In the genomic region with DNA sequence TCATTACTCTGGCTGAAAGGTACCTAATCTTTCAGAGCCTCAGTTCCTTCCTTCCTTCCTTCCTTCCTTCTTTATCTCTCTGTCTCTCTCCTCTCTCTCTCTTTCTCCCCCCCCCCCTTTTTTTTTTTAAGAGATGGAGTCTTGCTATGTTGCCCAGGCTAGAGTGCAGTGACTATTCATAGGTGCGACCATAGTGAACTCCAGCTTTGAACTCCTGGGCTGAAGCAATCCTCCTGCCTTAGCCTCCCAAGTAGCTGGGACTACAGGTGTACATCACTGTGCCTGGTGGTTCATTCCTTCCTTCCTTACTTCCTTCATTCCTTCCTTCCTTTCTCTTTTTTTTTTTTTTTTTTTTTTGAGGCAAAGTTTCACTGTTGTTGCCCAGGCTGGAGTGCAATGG, we compare ENCODE assay signal across 23 cellular contexts.
"Had no signal": no experiment of that assay in that cellular context is flagged by ENCODE, and none has a peak within 500 bp of the region (broad histone marks: within the 10 kb centered on the region; RNA-seq: fewer than 3 reads in every experiment).

No MANE protein-coding gene starts in this region.

- H3K4me3 Mint-ChIP-seq: dendritic cell treated with granulocyte-macrophage colony-stimulating factor and Interleukin-4, amounts not matched to agents 40 ng/mL and 50 ng/mL, for 4 days; effector memory CD8-positive, alpha-beta T cell; endodermal cell had no signal

- H3K4me3 ChIP-seq: colonic mucosa, esophagus squamous epithelium, gastrocnemius medialis, heart right ventricle, left lung, lower lobe of right lung had no signal

- H3K9me3 ChIP-seq: colonic mucosa, esophagus squamous epithelium, gastrocnemius medialis, heart right ventricle, left lung, lower lobe of right lung had no signal

- H3K4me1 ChIP-seq: colonic mucosa had no signal

- H3K27me3 ChIP-seq: colonic mucosa, esophagus squamous epithelium, gastrocnemius medialis, heart right ventricle, left lung had no signal

- H3K36me3 ChIP-seq: colonic mucosa, esophagus squamous epithelium, gastrocnemius medialis, heart right ventricle, left lung, lower lobe of right lung had no signal

- H3K27ac ChIP-seq: colonic mucosa, epithelial cell of prostate, esophagus squamous epithelium, gastrocnemius medialis, left lung, lower lobe of right lung had no signal

- ATAC-seq: effector memory CD8-positive, alpha-beta T cell; esophagus mucosa; gastrocnemius medialis; left cardiac atrium; left lung; lower lobe of right lung had no signal

- H3K27ac Mint-ChIP-seq: dendritic cell treated with granulocyte-macrophage colony-stimulating factor and Interleukin-4, amounts not matched to agents 40 ng/mL and 50 ng/mL, for 4 days; effector memory CD8-positive, alpha-beta T cell; endodermal cell had no signal

- DNase-seq: colonic mucosa; cortex of kidney; effector CD8-positive, alpha-beta T cell; effector memory CD8-positive, alpha-beta T cell; endodermal cell; erythroblast; esophagus squamous epithelium; foreskin fibroblast; foreskin melanocyte; gastrocnemius medialis; glutamatergic neuron; head of caudate nucleus; heart right ventricle; hippocampal formation; left cardiac atrium; left lung; left ventricle myocardium superior; lower lobe of right lung; mesendoderm; midbrain had no signal

- H3K9me3 Mint-ChIP-seq: dendritic cell treated with granulocyte-macrophage colony-stimulating factor and Interleukin-4, amounts not matched to agents 40 ng/mL and 50 ng/mL, for 4 days; effector memory CD8-positive, alpha-beta T cell; endodermal cell had no signal
